8 cellular contexts compared by ENCODE assay signal in genomic region chr10:114402871-114403544, GRCh38. TPM values are rescaled to one million over a fixed set of nuclear protein-coding genes. Genes with fewer than 3 reads are reported as not detected.
A peak's percentile ranks its signal among the peaks of the same experiment; 100 is the strongest.
DNase-seq lines count a peak whose midpoint lies in the region; ATAC-seq and TF ChIP-seq lines count a peak whose summit lies in the region.

No MANE protein-coding gene starts in this region.

- H2AFZ ChIP-seq in mammary epithelial cell (ENCODE audit: low read depth, low read length) = peak overlapping the region; percentile 92

- H3K27me3 ChIP-seq in mammary epithelial cell (ENCODE audit: insufficient read depth, low read length) (no peaks in the 10 kb centered on the region), left lung (peaks cover 16 to 56% of the 10 kb centered on the region in 2 donors), stomach smooth muscle (ENCODE audit: control insufficient read depth in 1 of 2, insufficient read depth in 2 of 2, low read length in 2 of 2) (no peaks in the 10 kb centered on the region)

- H3K9ac ChIP-seq in mammary epithelial cell (ENCODE audit: insufficient read depth, low read length) = peak overlapping the region; percentile 92
- H3K9ac ChIP-seq in stomach smooth muscle (ENCODE audit: low read length in 2 of 2) = peak overlapping the region; percentile 68 to 76

- no peaks in the 10 kb centered on the region for H3K9me3 ChIP-seq in mammary epithelial cell (replicated peaks; ENCODE audit: insufficient read depth, low read length)
- H3K9me3 ChIP-seq in left lung = no peaks in the 10 kb centered on the region
- no peaks in the 10 kb centered on the region for H3K9me3 ChIP-seq in stomach smooth muscle (ENCODE audit: control insufficient read depth in 2 of 2, low read length in 2 of 2)

- no peak overlapping the region for H3K27ac Mint-ChIP-seq in IgD-negative memory B cell

- no peak for ATAC-seq in left lung
- ATAC-seq in HG02884 (IDR thresholded peaks at IDR 0.05; ENCODE audit: unreplicated experiment) = no peak
- ATAC-seq in GM21786 (IDR thresholded peaks at IDR 0.05; ENCODE audit: unreplicated experiment) = no peak
- ATAC-seq in HG03097 (IDR thresholded peaks at IDR 0.05; ENCODE audit: low FRiP score, unreplicated experiment) = no peak

- no peaks in the 10 kb centered on the region for H3K36me3 Mint-ChIP-seq in IgD-negative memory B cell

- H3K36me3 ChIP-seq in mammary epithelial cell (ENCODE audit: insufficient read depth, low read length) (no peaks in the 10 kb centered on the region), left lung (no peaks in the 10 kb centered on the region), stomach smooth muscle (ENCODE audit: control insufficient read depth in 2 of 2, insufficient read depth in 2 of 2, low read length in 2 of 2) (no peaks in the 10 kb centered on the region)

- no peak for TF ChIP-seq CTCF in mammary epithelial cell (conservative IDR thresholded peaks at IDR 0.05 in 1 of 2, IDR thresholded peaks at IDR 0.05 in 1 of 2; ENCODE audit: extremely low read depth in 1 of 2, insufficient read depth in 1 of 2, low read depth in 1 of 2, low read length in 2 of 2)
- no peak for TF ChIP-seq CTCF in left lung (IDR thresholded peaks at IDR 0.05)

- peak overlapping the region; percentile 79 for H3K27ac ChIP-seq in mammary epithelial cell (ENCODE audit: insufficient read depth, low read depth, low read length)
- H3K27ac ChIP-seq in left lung = no peak overlapping the region
- peak overlapping the region; percentile 69 for H3K27ac ChIP-seq in stomach smooth muscle (ENCODE audit: low read length)

- H3K4me1 ChIP-seq in mammary epithelial cell (ENCODE audit: insufficient read depth, low read length) = peaks cover 58% of the 10 kb centered on the region
- peaks cover 5 to 11% of the 10 kb centered on the region in 2 donors for H3K4me1 ChIP-seq in left lung
- H3K4me1 ChIP-seq in stomach smooth muscle (ENCODE audit: control insufficient read depth, insufficient read depth, low read length) = peaks cover 64% of the 10 kb centered on the region

- in situ Hi-C loops in mammary epithelial cell (cut with MboI; ENCODE audit: low sequenced_read_pairs in 2 of 2) = loop anchor here (10.0 to 25.0 kb wide), 2 partner anchors 98 to 241 kb away; partner anchors contain the start of gene CCDC186 (in 1 of the 2)

- H3K9me3 Mint-ChIP-seq in IgD-negative memory B cell = peaks cover 0 to 4% (median 3%) of the 10 kb centered on the region in 3 donors

- H3K4me3 Mint-ChIP-seq in IgD-negative memory B cell = peak overlapping the region in 3 of 4 donors; percentile 30 to 56 (median 52)

- no TSS peak for BruUV-seq in mammary epithelial cell (replicated peaks; lab: Mats Ljungman, UMichigan)

- H3K4me2 ChIP-seq in mammary epithelial cell (ENCODE audit: insufficient read depth, low read depth, low read length) = peak overlapping the region; percentile 80

- H4K20me1 ChIP-seq in mammary epithelial cell (ENCODE audit: insufficient read depth, low read length) = no peaks in the 10 kb centered on the region

- peaks cover 65% of the 10 kb centered on the region for H3K79me2 ChIP-seq in mammary epithelial cell (ENCODE audit: insufficient read depth, low read length)

- CTCF ChIA-PET in mammary epithelial cell (lab: Charles Lee; ENCODE audit: low non-redundant PET) = interaction anchor here (0.5 to 1.0 kb wide), 4 partner anchors 21 to 99 kb away, joined by 4 to 10 read pairs (median 6); no protein-coding TSS in a partner anchor

- intact Hi-C loops in mammary epithelial cell (cut with micrococcal nuclease) = loop anchor here (1.0 to 2.0 kb wide), 3 partner anchors 13 to 99 kb away; no protein-coding TSS in a partner anchor
- intact Hi-C loops in left lung (cut with DNase I) = no loop called here

- dilution Hi-C loops in mammary epithelial cell (cut with HindIII; ENCODE audit: low sequenced_read_pairs) = no loop called here

- DNase-seq in mammary epithelial cell (peak; percentile 56), left lung (no peak), GM19238 (ENCODE audit: insufficient read length, low spot score) (no peak)

- H3K4me3 ChIP-seq in mammary epithelial cell (replicated peaks in 1 of 3; ENCODE audit: insufficient read depth in 1 of 3, low read depth in 2 of 3, low read length in 3 of 3) = peak overlapping the region; percentile 83 to 88 (median 88)
- peak overlapping the region; percentile 33 to 37 for H3K4me3 ChIP-seq in left lung
- H3K4me3 ChIP-seq in stomach smooth muscle (ENCODE audit: low read length in 2 of 2) = peak overlapping the region; percentile 83 to 91

- WGBS in mammary epithelial cell (ENCODE audit: low coverage, missing lambda C conversion rate) = 2% methylated on average over 12 of the region's 17 CpGs

- peaks cover 49% of the 10 kb centered on the region for H3K27me3 Mint-ChIP-seq in IgD-negative memory B cell

- peaks cover 11 to 13% (median 12%) of the 10 kb centered on the region in 3 donors for H3K4me1 Mint-ChIP-seq in IgD-negative memory B cell

RNA-seq across cellular contexts. Expression of gene AFAP1L2, which starts 1.3 kb away (rescaled TPM):
- 3.0 TPM for polyA plus RNA-seq in IgD-negative memory B cell
- total RNA-seq in mammary epithelial cell = 10 to 100 TPM; 25.8 to 63.9 TPM
- 40.4 TPM for polyA plus RNA-seq in mammary epithelial cell
- polyA minus RNA-seq in mammary epithelial cell = 42.5 TPM
- total RNA-seq in left lung = 1 to 10 TPM; 6.4 to 6.7 TPM

Comparison
In these comparisons a context has a peak if more than half of its experiments do, and no peak if none do; other contexts are left out.
1. H3K27ac ChIP-seq: peak in mammary epithelial cell (single experiment) and stomach smooth muscle (single experiment); none in left lung (0 of 2).
2. H3K4me3 ChIP-seq: peak in every context shown above with its lines; median percentile 88 in mammary epithelial cell; 87 in stomach smooth muscle; 35 in left lung.